Comparison of ENCODE assay signal across 33 cellular contexts in the genomic region with DNA sequence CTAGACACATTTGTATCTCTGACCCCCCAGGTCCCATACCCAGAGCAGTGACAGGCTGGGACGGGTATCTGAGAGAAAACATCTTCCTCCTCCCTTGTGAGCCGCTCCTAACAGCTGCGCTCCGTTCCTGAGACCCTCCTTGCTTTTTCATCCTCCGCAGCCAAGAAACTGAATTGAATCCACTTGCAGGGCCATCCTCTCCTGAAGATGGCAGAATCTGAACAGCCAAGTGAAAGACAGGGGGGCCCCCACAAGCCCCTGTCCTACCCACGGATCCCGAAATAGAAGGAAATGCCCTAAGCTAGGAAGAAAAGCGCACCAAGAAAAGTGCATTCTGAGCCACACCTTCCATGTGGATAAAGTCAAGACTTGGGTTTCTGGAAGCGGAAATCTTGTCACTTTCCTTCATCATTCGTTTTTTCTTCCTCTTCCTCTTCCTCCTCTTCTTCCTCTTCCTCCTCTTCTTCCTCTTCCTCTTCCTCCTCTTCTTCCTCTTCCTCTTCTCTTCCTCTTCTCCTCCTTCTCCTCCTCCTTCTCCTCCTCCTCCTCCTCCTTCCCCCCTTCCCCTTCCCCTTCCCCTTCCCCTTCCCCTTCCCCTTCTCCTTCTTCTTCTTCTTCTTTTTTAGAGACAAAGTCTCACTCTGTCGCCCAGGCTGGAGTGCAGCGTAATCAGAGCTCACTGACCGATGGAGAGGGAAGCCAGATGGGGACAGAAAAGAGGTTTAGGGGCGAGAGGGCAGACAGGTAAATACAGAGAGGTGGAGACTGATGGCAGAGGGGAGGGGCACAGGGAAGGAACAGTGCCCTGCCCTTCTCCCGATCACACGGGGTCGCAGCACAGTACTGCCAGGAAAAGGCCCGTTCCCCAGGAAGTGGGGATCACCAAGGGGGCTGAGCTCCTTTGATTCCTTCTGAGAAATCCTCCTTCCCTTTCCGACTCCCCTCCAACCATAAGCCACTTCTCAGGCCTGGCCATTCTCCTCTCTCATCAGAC.
A peak's percentile ranks its signal among the peaks of the same experiment; 100 is the strongest.
DNase-seq lines count a peak whose midpoint lies in the region; ATAC-seq and TF ChIP-seq lines count a peak whose summit lies in the region.
"Had no signal": no experiment of that assay in that cellular context is flagged by ENCODE, and none has a peak within 500 bp of the region (broad histone marks: within the 10 kb centered on the region; RNA-seq: fewer than 3 reads in every experiment).

No MANE protein-coding gene starts in this region.

- H3K9me3 Mint-ChIP-seq in MCF 10A (ENCODE audit: unreplicated experiment): no peaks in the 10 kb centered on the region
- no peaks in the 10 kb centered on the region for H3K9me3 Mint-ChIP-seq in activated T-helper 17 cell treated with anti-CD3 and anti-CD28 coated beads, Interleukin-2, amount 50 U/mL, for 72 hours
- H3K9me3 Mint-ChIP-seq: activated naive CD4-positive, alpha-beta T cell treated with anti-CD3 and anti-CD28 coated beads, Interleukin-2, amount 50 U/mL, for 24 hours; activated T-helper 1 cell treated with anti-CD3 and anti-CD28 coated beads, Interleukin-12 subunit alpha, Interleukin-12 subunit beta, Interleukin-2, Interleukin-4 antibody, amounts not matched to agents 30 ng/mL and 10 ng/mL and 1 ng/mL, durations not matched to agents 14 hours and 24 hours and 36 hours; T-helper 1 cell treated with Interleukin-12 subunit alpha and Interleukin-12 subunit beta and Interleukin-4 antibody, amounts not matched to agents 30 μg/mL and 1 μg/mL, for 36 hours had no signal

- no peaks in the 10 kb centered on the region for H3K9me3 ChIP-seq in mammary epithelial cell (replicated peaks; ENCODE audit: insufficient read depth, low read length)
- no peaks in the 10 kb centered on the region for H3K9me3 ChIP-seq in NT2/D1 (ENCODE audit: insufficient read depth, low read length)
- H3K9me3 ChIP-seq: A549, esophagus muscularis mucosa, ovary, right atrium auricular region, SJSA1, vagina had no signal

- TF ChIP-seq CTCF in MCF 10A (IDR thresholded peaks at IDR 0.05; ENCODE audit: unreplicated experiment) (no peak), mammary epithelial cell (conservative IDR thresholded peaks at IDR 0.05 in 1 of 2, IDR thresholded peaks at IDR 0.05 in 1 of 2; ENCODE audit: extremely low read depth in 1 of 2, insufficient read depth in 1 of 2, low read depth in 1 of 2, low read length in 2 of 2) (peak in 1 of 2 donors; percentile 8), retinal pigment epithelial cell (conservative IDR thresholded peaks at IDR 0.05; ENCODE audit: low read depth, low read length) (peak; percentile 45)

- H3K4me2 ChIP-seq in mammary epithelial cell (ENCODE audit: insufficient read depth, low read depth, low read length): no peak overlapping the region
- H3K4me2 ChIP-seq: A549 had no signal

- WGBS in mammary epithelial cell (ENCODE audit: low coverage, missing lambda C conversion rate): 49% methylated on average over 17 of the region's 19 CpGs

- CTCF ChIA-PET in MCF 10A (lab: Yijun Ruan, JAX): interaction anchor here (0.7 to 0.8 kb wide), 2 partner anchors 10 to 164 kb away, joined by 4 to 5 read pairs; no protein-coding TSS in a partner anchor
- CTCF ChIA-PET in mammary epithelial cell (lab: Charles Lee; ENCODE audit: low non-redundant PET): no interaction called here

- H3K79me2 ChIP-seq in mammary epithelial cell (ENCODE audit: insufficient read depth, low read length): no peaks in the 10 kb centered on the region

- no peak overlapping the region for H2AFZ ChIP-seq in mammary epithelial cell (ENCODE audit: low read depth, low read length)

- H3K4me3 Mint-ChIP-seq in MCF 10A (ENCODE audit: unreplicated experiment): peak overlapping the region; percentile 12
- no peak overlapping the region for H3K4me3 Mint-ChIP-seq in activated T-helper 17 cell treated with anti-CD3 and anti-CD28 coated beads, Interleukin-2, amount 50 U/mL, for 72 hours
- H3K4me3 Mint-ChIP-seq: activated naive CD4-positive, alpha-beta T cell treated with anti-CD3 and anti-CD28 coated beads, Interleukin-2, amount 50 U/mL, for 24 hours; activated T-helper 1 cell treated with anti-CD3 and anti-CD28 coated beads, Interleukin-12 subunit alpha, Interleukin-12 subunit beta, Interleukin-2, Interleukin-4 antibody, amounts not matched to agents 30 ng/mL and 10 ng/mL and 1 ng/mL, durations not matched to agents 14 hours and 24 hours and 36 hours; B cell; effector memory CD8-positive, alpha-beta T cell; IgD-negative memory B cell; T-helper 1 cell treated with Interleukin-12 subunit alpha and Interleukin-12 subunit beta and Interleukin-4 antibody, amounts not matched to agents 30 μg/mL and 1 μg/mL, for 36 hours had no signal

- intact Hi-C loops in MCF 10A (cut with micrococcal nuclease) (no loop called here), mammary epithelial cell (cut with micrococcal nuclease) (no loop called here)

- no peak overlapping the region for H3K27ac ChIP-seq in mammary epithelial cell (ENCODE audit: insufficient read depth, low read depth, low read length)
- H3K27ac ChIP-seq: A549, coronary artery, esophagus muscularis mucosa, HL-60, ovary, right atrium auricular region, SJSA1, vagina, VCaP had no signal

- POLR2A ChIA-PET in MCF 10A (lab: Yijun Ruan, JAX): no interaction called here

- H3K36me3 ChIP-seq in mammary epithelial cell (ENCODE audit: insufficient read depth, low read length) (no peaks in the 10 kb centered on the region), NT2/D1 (ENCODE audit: insufficient read depth, insufficient read length, low read length) (no peaks in the 10 kb centered on the region)
- H3K36me3 ChIP-seq: esophagus muscularis mucosa, ovary, right atrium auricular region, SJSA1, vagina had no signal

- peaks cover 18% of the 10 kb centered on the region for H3K27me3 ChIP-seq in mammary epithelial cell (ENCODE audit: insufficient read depth, low read length)
- no peaks in the 10 kb centered on the region for H3K27me3 ChIP-seq in NT2/D1 (ENCODE audit: insufficient read depth, insufficient read length)
- H3K27me3 ChIP-seq: ovary, right atrium auricular region, vagina had no signal

- in situ Hi-C loops in mammary epithelial cell (cut with MboI; ENCODE audit: low sequenced_read_pairs in 2 of 2): no loop called here

- no peaks in the 10 kb centered on the region for H3K36me3 Mint-ChIP-seq in MCF 10A (ENCODE audit: insufficient read depth, unreplicated experiment)
- H3K36me3 Mint-ChIP-seq in activated T-helper 17 cell treated with anti-CD3 and anti-CD28 coated beads, Interleukin-2, amount 50 U/mL, for 72 hours (ENCODE audit: low read depth): no peaks in the 10 kb centered on the region
- H3K36me3 Mint-ChIP-seq: IgD-negative memory B cell had no signal

- no peaks in the 10 kb centered on the region for H4K20me1 ChIP-seq in mammary epithelial cell (ENCODE audit: insufficient read depth, low read length)

- BruUV-seq in MCF 10A (replicated peaks; lab: Mats Ljungman, UMichigan) (no TSS peak), mammary epithelial cell (replicated peaks; lab: Mats Ljungman, UMichigan) (no TSS peak)

- dilution Hi-C loops in mammary epithelial cell (cut with HindIII; ENCODE audit: low sequenced_read_pairs): no loop called here

- H3K27ac Mint-ChIP-seq in MCF 10A (ENCODE audit: low read depth, unreplicated experiment): no peak overlapping the region
- no peak overlapping the region for H3K27ac Mint-ChIP-seq in activated T-helper 17 cell treated with anti-CD3 and anti-CD28 coated beads, Interleukin-2, amount 50 U/mL, for 72 hours
- H3K27ac Mint-ChIP-seq: activated naive CD4-positive, alpha-beta T cell treated with anti-CD3 and anti-CD28 coated beads, Interleukin-2, amount 50 U/mL, for 24 hours; activated T-helper 1 cell treated with anti-CD3 and anti-CD28 coated beads, Interleukin-12 subunit alpha, Interleukin-12 subunit beta, Interleukin-2, Interleukin-4 antibody, amounts not matched to agents 30 ng/mL and 10 ng/mL and 1 ng/mL, durations not matched to agents 14 hours and 24 hours and 36 hours; B cell; effector memory CD8-positive, alpha-beta T cell; IgD-negative memory B cell; T-helper 1 cell treated with Interleukin-12 subunit alpha and Interleukin-12 subunit beta and Interleukin-4 antibody, amounts not matched to agents 30 μg/mL and 1 μg/mL, for 36 hours had no signal

- no peak overlapping the region for H3K9ac ChIP-seq in mammary epithelial cell (ENCODE audit: insufficient read depth, low read length)
- H3K9ac ChIP-seq in NT2/D1 (ENCODE audit: insufficient read length, low read depth): no peak overlapping the region

- H3K4me3 ChIP-seq in mammary epithelial cell (replicated peaks in 1 of 3; ENCODE audit: insufficient read depth in 1 of 3, low read depth in 2 of 3, low read length in 3 of 3): no peak overlapping the region
- H3K4me3 ChIP-seq in NT2/D1 (ENCODE audit: insufficient read length, low read depth): no peak overlapping the region
- no peak overlapping the region for H3K4me3 ChIP-seq in retinal pigment epithelial cell (ENCODE audit: low read length)
- H3K4me3 ChIP-seq: A549, coronary artery, esophagus muscularis mucosa, ovary, right atrium auricular region, SJSA1, vagina had no signal

- no peak for ATAC-seq in activated T-helper 17 cell treated with anti-CD3 and anti-CD28 coated beads, Interleukin-2, amount 50 U/mL, for 72 hours (replicated peaks)
- ATAC-seq in GM18868 (IDR thresholded peaks at IDR 0.05; ENCODE audit: unreplicated experiment): no peak
- ATAC-seq: A549; effector memory CD8-positive, alpha-beta T cell had no signal

- DNase-seq in MCF 10A (ENCODE audit: unreplicated experiment) (no peak), mammary epithelial cell (no peak), NT2/D1 (ENCODE audit: low read depth, low spot score) (peak; percentile 6), iPS-NIHi11 (ENCODE audit: low spot score) (peak; percentile 44), retinal pigment epithelial cell (ENCODE audit: low read depth) (no peak), RPMI8226 (no peak)
- DNase-seq: activated CD4-positive, alpha-beta T cell treated with anti-CD3 and anti-CD28 coated beads, Interleukin-2, amount 50 U/mL, for 1 hour; anterior cingulate cortex; DND-41; effector memory CD8-positive, alpha-beta T cell; HCEC 1CT; NCI-H1105 treated with DMSO at 0.1 percent for 48 hours; NCI-H2107; NCI-H510A treated with DMSO at 0.1 percent for 48 hours; ovary; stimulated activated CD4-positive, alpha-beta T cell treated with anti-CD3 and anti-CD28 coated beads, Interleukin-12 subunit alpha, Interleukin-12 subunit beta, amount 100 ng/mL, for 4 hours; stimulated activated CD4-positive, alpha-beta T cell treated with anti-CD3 and anti-CD28 coated beads, Interleukin-4, amount 100 ng/mL, for 24 hours; stimulated activated naive CD4-positive, alpha-beta T cell had no signal

- no peaks in the 10 kb centered on the region for H3K4me1 ChIP-seq in mammary epithelial cell (ENCODE audit: insufficient read depth, low read length)
- H3K4me1 ChIP-seq in NT2/D1 (ENCODE audit: insufficient read depth, insufficient read length): no peaks in the 10 kb centered on the region
- H3K4me1 ChIP-seq: A549, right atrium auricular region, vagina had no signal

- H3K27me3 Mint-ChIP-seq in MCF 10A (ENCODE audit: insufficient read depth, unreplicated experiment): peaks cover 71% of the 10 kb centered on the region
- peaks cover 27% of the 10 kb centered on the region for H3K27me3 Mint-ChIP-seq in activated T-helper 17 cell treated with anti-CD3 and anti-CD28 coated beads, Interleukin-2, amount 50 U/mL, for 72 hours
- H3K27me3 Mint-ChIP-seq: B cell, IgD-negative memory B cell had no signal

- H3K4me1 Mint-ChIP-seq in MCF 10A (ENCODE audit: insufficient read depth, unreplicated experiment): no peaks in the 10 kb centered on the region
- no peaks in the 10 kb centered on the region for H3K4me1 Mint-ChIP-seq in activated T-helper 17 cell treated with anti-CD3 and anti-CD28 coated beads, Interleukin-2, amount 50 U/mL, for 72 hours
- H3K4me1 Mint-ChIP-seq: activated naive CD4-positive, alpha-beta T cell treated with anti-CD3 and anti-CD28 coated beads, Interleukin-2, amount 50 U/mL, for 24 hours; B cell; IgD-negative memory B cell had no signal

Comparison
In these comparisons a context has a peak if more than half of its experiments do, and no peak if none do; other contexts are left out.
1. DNase-seq: peak in NT2/D1 (single experiment) and iPS-NIHi11 (single experiment); none in MCF 10A (single experiment), mammary epithelial cell (single experiment), retinal pigment epithelial cell (single experiment) and RPMI8226 (single experiment).